1 cellular context compared by ENCODE assay signal in the genomic region with DNA sequence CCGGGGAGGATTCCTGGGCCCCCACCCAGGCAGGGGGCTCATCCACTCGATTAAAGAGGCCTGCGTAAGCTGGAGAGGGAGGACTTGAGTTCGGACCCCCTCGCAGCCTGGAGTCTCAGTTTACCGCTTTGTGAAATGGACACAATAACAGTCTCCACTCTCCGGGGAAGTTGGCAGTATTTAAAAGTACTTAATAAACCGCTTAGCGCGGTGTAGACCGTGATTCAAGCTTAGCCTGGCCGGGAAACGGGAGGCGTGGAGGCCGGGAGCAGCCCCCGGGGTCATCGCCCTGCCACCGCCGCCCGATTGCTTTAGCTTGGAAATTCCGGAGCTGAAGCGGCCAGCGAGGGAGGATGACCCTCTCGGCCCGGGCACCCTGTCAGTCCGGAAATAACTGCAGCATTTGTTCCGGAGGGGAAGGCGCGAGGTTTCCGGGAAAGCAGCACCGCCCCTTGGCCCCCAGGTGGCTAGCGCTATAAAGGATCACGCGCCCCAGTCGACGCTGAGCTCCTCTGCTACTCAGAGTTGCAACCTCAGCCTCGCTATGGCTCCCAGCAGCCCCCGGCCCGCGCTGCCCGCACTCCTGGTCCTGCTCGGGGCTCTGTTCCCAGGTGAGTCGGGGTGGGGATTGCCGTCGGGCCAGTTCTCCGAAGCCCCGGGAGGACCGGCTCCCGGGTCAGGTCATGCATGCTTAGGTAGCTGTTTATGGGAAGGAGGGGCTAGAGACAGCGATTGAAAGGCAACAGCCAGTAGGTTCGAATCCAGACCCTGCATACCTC.
TF ChIP-seq lines count a peak whose summit lies in the region.

A gene with protein sequence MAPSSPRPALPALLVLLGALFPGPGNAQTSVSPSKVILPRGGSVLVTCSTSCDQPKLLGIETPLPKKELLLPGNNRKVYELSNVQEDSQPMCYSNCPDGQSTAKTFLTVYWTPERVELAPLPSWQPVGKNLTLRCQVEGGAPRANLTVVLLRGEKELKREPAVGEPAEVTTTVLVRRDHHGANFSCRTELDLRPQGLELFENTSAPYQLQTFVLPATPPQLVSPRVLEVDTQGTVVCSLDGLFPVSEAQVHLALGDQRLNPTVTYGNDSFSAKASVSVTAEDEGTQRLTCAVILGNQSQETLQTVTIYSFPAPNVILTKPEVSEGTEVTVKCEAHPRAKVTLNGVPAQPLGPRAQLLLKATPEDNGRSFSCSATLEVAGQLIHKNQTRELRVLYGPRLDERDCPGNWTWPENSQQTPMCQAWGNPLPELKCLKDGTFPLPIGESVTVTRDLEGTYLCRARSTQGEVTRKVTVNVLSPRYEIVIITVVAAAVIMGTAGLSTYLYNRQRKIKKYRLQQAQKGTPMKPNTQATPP (plus strand): TSS at position 505 of the 779 bp plus-strand sequence. CDS start 40 bp downstream, at position 545.

TF ChIP-seq in HepG2, 621 proteins besides CTCF, POLR2A, EP300 and RAD21 (continued from another document and continues in another):
- 0 out of 2 replicates have a peak, but pooled peaks have one; percentile 46 for TF ChIP-seq BCL3 (CRISPR knock-in tag; IDR thresholded peaks at IDR 0.05)
- peak; percentile 65; the same call in 1 of the 2 replicates for TF ChIP-seq ZBTB10 (CRISPR knock-in tag; IDR thresholded peaks at IDR 0.05; ENCODE audit: borderline replicate concordance)
- TF ChIP-seq ZNF772 (CRISPR knock-in tag; IDR thresholded peaks at IDR 0.05) = peak; percentile 98
- peak; percentile 88 for TF ChIP-seq ZNF350 (CRISPR knock-in tag; IDR thresholded peaks at IDR 0.05; ENCODE audit: borderline replicate concordance, low read depth)
- no peak for TF ChIP-seq TERF1 (CRISPR knock-in tag; IDR thresholded peaks at IDR 0.05)
- peak; percentile 73 for TF ChIP-seq NR2F6 (IDR thresholded peaks at IDR 0.05)
- peak; percentile 90 for TF ChIP-seq NR2F6 (CRISPR knock-in tag; IDR thresholded peaks at IDR 0.05)
- TF ChIP-seq ZNF224 (CRISPR knock-in tag; IDR thresholded peaks at IDR 0.05) = no peak
- TF ChIP-seq MYC (CRISPR knock-in tag; IDR thresholded peaks at IDR 0.05; ENCODE audit: borderline replicate concordance) = peak; percentile 92
- TF ChIP-seq RARG (CRISPR knock-in tag; IDR thresholded peaks at IDR 0.05; ENCODE audit: low read depth) = no peak
- peak; percentile 34; the same call in 1 of the 2 replicates for TF ChIP-seq MYNN (CRISPR knock-in tag; IDR thresholded peaks at IDR 0.05; ENCODE audit: low read depth)
- TF ChIP-seq ZNF563 (CRISPR knock-in tag; IDR thresholded peaks at IDR 0.05) = no peak; the same call in 1 of the 2 replicates
- TF ChIP-seq ZNF232 (CRISPR knock-in tag; IDR thresholded peaks at IDR 0.05; ENCODE audit: borderline replicate concordance) = peak; percentile 81; the same call in 1 of the 2 replicates
- no peak for TF ChIP-seq GMEB2 (CRISPR knock-in tag; IDR thresholded peaks at IDR 0.05; ENCODE audit: low read depth)
- TF ChIP-seq ZNF75D (CRISPR knock-in tag; IDR thresholded peaks at IDR 0.05; ENCODE audit: borderline replicate concordance) = no peak
- TF ChIP-seq, protein P1, sequence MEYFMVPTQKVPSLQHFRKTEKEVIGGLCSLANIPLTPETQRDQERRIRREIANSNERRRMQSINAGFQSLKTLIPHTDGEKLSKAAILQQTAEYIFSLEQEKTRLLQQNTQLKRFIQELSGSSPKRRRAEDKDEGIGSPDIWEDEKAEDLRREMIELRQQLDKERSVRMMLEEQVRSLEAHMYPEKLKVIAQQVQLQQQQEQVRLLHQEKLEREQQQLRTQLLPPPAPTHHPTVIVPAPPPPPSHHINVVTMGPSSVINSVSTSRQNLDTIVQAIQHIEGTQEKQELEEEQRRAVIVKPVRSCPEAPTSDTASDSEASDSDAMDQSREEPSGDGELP (IDR thresholded peaks at IDR 0.05; ENCODE audit: borderline replicate concordance, low read depth) = peak; percentile 61; the same call in 1 of the 2 replicates
- no peak for TF ChIP-seq PHB2 (IDR thresholded peaks at IDR 0.05; ENCODE audit: partially characterized antibody)
- TF ChIP-seq STAG1 (CRISPR knock-in tag; IDR thresholded peaks at IDR 0.05) = no peak
- peak; percentile 77; the same call in 1 of the 2 replicates for TF ChIP-seq ZNF616 (CRISPR knock-in tag; IDR thresholded peaks at IDR 0.05; ENCODE audit: low read depth)
- TF ChIP-seq MLLT10 (CRISPR knock-in tag; IDR thresholded peaks at IDR 0.05) = no peak
- TF ChIP-seq HINFP (CRISPR knock-in tag; IDR thresholded peaks at IDR 0.05; ENCODE audit: low read depth) = no peak
- peak; percentile 60; the same call in 1 of the 2 replicates for TF ChIP-seq PPARG (CRISPR knock-in tag; conservative IDR thresholded peaks at IDR 0.05)
- peak; percentile 76 for TF ChIP-seq KMT2A (CRISPR knock-in tag; IDR thresholded peaks at IDR 0.05)
- TF ChIP-seq WIZ (CRISPR knock-in tag; IDR thresholded peaks at IDR 0.05) = 0 out of 2 replicates have a peak, but pooled peaks have one; percentile 14
- no peak for TF ChIP-seq ZNF230 (CRISPR knock-in tag; IDR thresholded peaks at IDR 0.05)
- no peak for TF ChIP-seq RAD51 (IDR thresholded peaks at IDR 0.05; ENCODE audit: borderline replicate concordance)
- no peak for TF ChIP-seq ZKSCAN1 (IDR thresholded peaks at IDR 0.05; ENCODE audit: low read length)
- no peak for TF ChIP-seq DNMT1 (CRISPR knock-in tag; IDR thresholded peaks at IDR 0.05)
- TF ChIP-seq KDM4B (CRISPR knock-in tag; IDR thresholded peaks at IDR 0.05) = peak; percentile 54; the same call in 1 of the 2 replicates
- no peak for TF ChIP-seq MAFF (IDR thresholded peaks at IDR 0.05; ENCODE audit: low read depth, low read length)
- TF ChIP-seq ZFP91 (CRISPR knock-in tag; IDR thresholded peaks at IDR 0.05; ENCODE audit: borderline replicate concordance) = peak; percentile 90
- no peak for TF ChIP-seq ZNF337 (CRISPR knock-in tag; IDR thresholded peaks at IDR 0.05; ENCODE audit: borderline replicate concordance, low read depth)
- peak; percentile 98 for TF ChIP-seq ZSCAN29 (CRISPR knock-in tag; conservative IDR thresholded peaks at IDR 0.05)
- TF ChIP-seq NONO (IDR thresholded peaks at IDR 0.05) = no peak
- no peak; the same call in 1 of the 2 replicates for TF ChIP-seq NONO (CRISPR knock-in tag; conservative IDR thresholded peaks at IDR 0.05)
- TF ChIP-seq REPIN1 (CRISPR knock-in tag; IDR thresholded peaks at IDR 0.05; ENCODE audit: borderline replicate concordance, low read depth) = no peak; the same call in 1 of the 2 replicates
- peak; percentile 93 for TF ChIP-seq RBFOX2 (IDR thresholded peaks at IDR 0.05; ENCODE audit: low read depth, low read length)
- peak; percentile 93 for TF ChIP-seq SALL1 (CRISPR knock-in tag; IDR thresholded peaks at IDR 0.05)
- no peak for TF ChIP-seq ZNF3 (CRISPR knock-in tag; IDR thresholded peaks at IDR 0.05)
- TF ChIP-seq PHF8 (CRISPR knock-in tag; IDR thresholded peaks at IDR 0.05) = peak; percentile 86
- peak; percentile 63; the same call in 1 of the 2 replicates for TF ChIP-seq ATF3 (CRISPR knock-in tag; IDR thresholded peaks at IDR 0.05)
- TF ChIP-seq, protein P2, sequence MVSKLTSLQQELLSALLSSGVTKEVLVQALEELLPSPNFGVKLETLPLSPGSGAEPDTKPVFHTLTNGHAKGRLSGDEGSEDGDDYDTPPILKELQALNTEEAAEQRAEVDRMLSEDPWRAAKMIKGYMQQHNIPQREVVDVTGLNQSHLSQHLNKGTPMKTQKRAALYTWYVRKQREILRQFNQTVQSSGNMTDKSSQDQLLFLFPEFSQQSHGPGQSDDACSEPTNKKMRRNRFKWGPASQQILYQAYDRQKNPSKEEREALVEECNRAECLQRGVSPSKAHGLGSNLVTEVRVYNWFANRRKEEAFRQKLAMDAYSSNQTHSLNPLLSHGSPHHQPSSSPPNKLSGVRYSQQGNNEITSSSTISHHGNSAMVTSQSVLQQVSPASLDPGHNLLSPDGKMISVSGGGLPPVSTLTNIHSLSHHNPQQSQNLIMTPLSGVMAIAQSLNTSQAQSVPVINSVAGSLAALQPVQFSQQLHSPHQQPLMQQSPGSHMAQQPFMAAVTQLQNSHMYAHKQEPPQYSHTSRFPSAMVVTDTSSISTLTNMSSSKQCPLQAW (CRISPR knock-in tag; IDR thresholded peaks at IDR 0.05) = peak; percentile 79
- TF ChIP-seq SMAD1 (CRISPR knock-in tag; IDR thresholded peaks at IDR 0.05; ENCODE audit: borderline replicate concordance, low read depth) = no peak
- TF ChIP-seq SMC3 (IDR thresholded peaks at IDR 0.05; ENCODE audit: low read length) = no peak
- no peak for TF ChIP-seq TBP (CRISPR knock-in tag; IDR thresholded peaks at IDR 0.05)
- TF ChIP-seq PCBP2 (optimal IDR thresholded peaks at IDR 0.05; ENCODE audit: low read depth, low read length, poor library complexity, severe bottlenecking) = no peak
- peak; percentile 46; the same call in 1 of the 2 replicates for TF ChIP-seq HOXD1 (CRISPR knock-in tag; IDR thresholded peaks at IDR 0.05)
- TF ChIP-seq, protein P3, sequence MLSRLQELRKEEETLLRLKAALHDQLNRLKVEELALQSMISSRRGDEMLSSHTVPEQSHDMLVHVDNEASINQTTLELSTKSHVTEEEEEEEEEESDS (CRISPR knock-in tag; IDR thresholded peaks at IDR 0.05; ENCODE audit: borderline replicate concordance) = peak; percentile 54; the same call in 1 of the 2 replicates
